In the genomic region with DNA sequence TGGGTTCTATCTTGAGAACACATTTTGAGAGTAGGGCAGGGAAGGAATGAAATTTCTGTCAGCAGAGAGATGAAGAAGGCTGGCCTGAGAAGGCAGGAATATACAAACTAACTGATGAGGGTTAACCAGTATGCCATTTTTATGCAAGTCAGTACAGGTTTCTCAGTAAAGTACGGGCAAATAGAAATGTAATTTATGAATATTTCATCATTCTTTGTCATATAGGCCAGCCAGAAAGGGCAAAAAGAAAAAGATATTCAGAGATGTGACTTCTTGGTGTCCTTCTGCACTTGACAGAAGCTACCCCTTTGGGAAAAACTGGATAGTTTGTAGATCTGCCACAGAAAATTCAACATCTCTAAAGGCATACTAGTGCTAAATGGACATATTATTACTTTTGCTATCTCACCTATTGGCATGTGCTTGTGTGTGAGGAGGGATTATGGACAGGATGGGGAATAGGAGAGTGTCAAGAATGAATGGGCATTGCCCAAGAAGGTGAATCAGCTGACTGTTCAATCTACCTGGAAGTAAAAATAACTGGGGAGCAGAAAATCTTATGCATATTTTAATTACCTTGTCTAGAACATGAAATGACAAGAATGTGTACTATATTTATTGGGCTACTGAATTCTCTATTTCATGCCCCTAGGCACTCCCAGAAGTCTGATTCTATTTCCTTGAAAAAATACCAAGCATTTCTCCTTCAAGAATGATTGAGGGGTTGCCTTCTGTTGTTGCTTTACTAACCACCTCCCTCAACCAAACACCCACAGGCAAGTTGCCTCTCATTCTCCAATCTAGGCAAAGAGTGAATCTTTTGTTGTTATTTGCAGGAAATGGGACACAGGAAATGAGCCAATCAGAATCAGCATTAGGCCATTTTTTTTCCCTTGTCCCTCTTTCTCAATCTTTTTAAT, we compare ENCODE assay signal across 10 cellular contexts.
DNase-seq lines count a peak whose midpoint lies in the region; ATAC-seq and TF ChIP-seq lines count a peak whose summit lies in the region.
"Had no signal": no experiment of that assay in that cellular context is flagged by ENCODE, and none has a peak within 500 bp of the region (broad histone marks: within the 10 kb centered on the region; RNA-seq: fewer than 3 reads in every experiment).

No MANE protein-coding gene starts in this region.

- H3K4me1 Mint-ChIP-seq in activated T-cell treated with anti-CD3 and anti-CD28 coated beads, Interleukin-2, amount 50 U/mL, for 72 hours (ENCODE audit: low read depth): peaks cover 65% of the 10 kb centered on the region

- peaks cover 63% of the 10 kb centered on the region for H3K4me1 ChIP-seq in RWPE2 (ENCODE audit: insufficient read depth, poor library complexity, severe bottlenecking)
- peaks cover 16 to 54% (median 23%) of the 10 kb centered on the region in 3 donors for H3K4me1 ChIP-seq in esophagus squamous epithelium
- peaks cover 1% of the 10 kb centered on the region for H3K4me1 ChIP-seq in smooth muscle cell (ENCODE audit: low read depth)

- H3K4me3 Mint-ChIP-seq in activated T-cell treated with anti-CD3 and anti-CD28 coated beads, Interleukin-2, amount 50 U/mL, for 72 hours: peak overlapping the region; percentile 50 to 60

- H3K36me3 ChIP-seq in RWPE2 (ENCODE audit: low read depth) (no peaks in the 10 kb centered on the region), esophagus squamous epithelium (no peaks in the 10 kb centered on the region), smooth muscle cell (ENCODE audit: low read depth) (no peaks in the 10 kb centered on the region)

- intact Hi-C loops in esophagus squamous epithelium (cut with DNase I): no loop called here

- no peaks in the 10 kb centered on the region for H4K20me1 ChIP-seq in smooth muscle cell (ENCODE audit: low read depth)

- H3K9ac ChIP-seq in smooth muscle cell (ENCODE audit: low read depth): no peak overlapping the region

- H2AFZ ChIP-seq in smooth muscle cell (ENCODE audit: low read depth): no peak overlapping the region

- no peak for DNase-seq in activated T-cell treated with anti-CD3 and anti-CD28 coated beads, Interleukin-2, amount 50 U/mL, for 72 hours
- no peak for DNase-seq in activated T-cell treated with anti-CD3 and anti-CD28 coated beads for 4 hours
- no peak for DNase-seq in RWPE2 (ENCODE audit: low spot score)
- no peak for DNase-seq in esophagus squamous epithelium (lab: John Stamatoyannopoulos, UW)
- DNase-seq in smooth muscle cell (lab: John Stamatoyannopoulos, UW; ENCODE audit: unreplicated experiment): no peak
- no peak for DNase-seq in cortex of kidney (lab: John Stamatoyannopoulos, UW)
- DNase-seq in NCI-H1105 treated with DMSO at 0.1 percent for 48 hours (lab: John Stamatoyannopoulos, UW): no peak
- no peak for DNase-seq in T-helper 9 cell
- DNase-seq: amniotic stem cell, NCI-H2029 had no signal

- ATAC-seq in activated T-cell treated with anti-CD3 and anti-CD28 coated beads, Interleukin-2, amount 50 U/mL, for 72 hours (replicated peaks in 1 of 2): no peak
- ATAC-seq in RWPE2 (ENCODE audit: low read depth): peak; percentile 67

- H3K9me3 Mint-ChIP-seq in activated T-cell treated with anti-CD3 and anti-CD28 coated beads, Interleukin-2, amount 50 U/mL, for 72 hours: peaks cover 12 to 15% of the 10 kb centered on the region in 2 donors

- peak overlapping the region; percentile 62 for H3K4me2 ChIP-seq in smooth muscle cell

- H3K27ac ChIP-seq in RWPE2 (ENCODE audit: poor library complexity, severe bottlenecking) (peak overlapping the region; percentile 98), esophagus squamous epithelium (peak overlapping the region; percentile 3 to 81 (median 66)), smooth muscle cell (ENCODE audit: low read depth) (peak overlapping the region; percentile 80)

- no peaks in the 10 kb centered on the region for H3K27me3 Mint-ChIP-seq in activated T-cell treated with anti-CD3 and anti-CD28 coated beads, Interleukin-2, amount 50 U/mL, for 72 hours (ENCODE audit: low read depth)

- H3K27me3 ChIP-seq in RWPE2 (ENCODE audit: insufficient read depth, poor library complexity, severe bottlenecking) (no peaks in the 10 kb centered on the region), esophagus squamous epithelium (no peaks in the 10 kb centered on the region), smooth muscle cell (ENCODE audit: low read depth) (no peaks in the 10 kb centered on the region)

- peaks cover 6% of the 10 kb centered on the region for H3F3A ChIP-seq in smooth muscle cell (ENCODE audit: low read depth)

- no peaks in the 10 kb centered on the region for H3K9me3 ChIP-seq in RWPE2 (ENCODE audit: severe bottlenecking)
- H3K9me3 ChIP-seq in esophagus squamous epithelium: peaks cover 0 to 8% (median 0%) of the 10 kb centered on the region in 3 donors
- no peaks in the 10 kb centered on the region for H3K9me3 ChIP-seq in smooth muscle cell (replicated peaks; ENCODE audit: low read depth)

- H3K36me3 Mint-ChIP-seq in activated T-cell treated with anti-CD3 and anti-CD28 coated beads, Interleukin-2, amount 50 U/mL, for 72 hours (ENCODE audit: insufficient read depth in 2 of 2): peaks cover 24 to 29% of the 10 kb centered on the region in 2 donors

- H3K79me2 ChIP-seq in smooth muscle cell (ENCODE audit: low read depth): no peaks in the 10 kb centered on the region

- no peak for TF ChIP-seq CTCF in RWPE2 (IDR thresholded peaks at IDR 0.05; ENCODE audit: poor library complexity, severe bottlenecking)
- no peak for TF ChIP-seq CTCF in esophagus squamous epithelium (IDR thresholded peaks at IDR 0.05)
- no peak for TF ChIP-seq CTCF in smooth muscle cell (IDR thresholded peaks at IDR 0.05; ENCODE audit: borderline replicate concordance, insufficient read depth, poor library complexity, severe bottlenecking)

- peak overlapping the region; percentile 91 for H3K27ac Mint-ChIP-seq in activated T-cell treated with anti-CD3 and anti-CD28 coated beads, Interleukin-2, amount 50 U/mL, for 72 hours

- 47 to 50% methylated on average over 1 of the region's 1 CpG for WGBS in esophagus squamous epithelium, 2 donors
- 82% methylated on average over 1 of the region's 1 CpG for WGBS in smooth muscle cell (ENCODE audit: low lambda C conversion rate)

- no peak for TF ChIP-seq POLR2A in esophagus squamous epithelium (IDR thresholded peaks at IDR 0.05)

- H3K4me3 ChIP-seq in RWPE2 (ENCODE audit: severe bottlenecking) (no peak overlapping the region), esophagus squamous epithelium (no peak overlapping the region), smooth muscle cell (no peak overlapping the region)
